ENCODE assay signal across 17 cellular contexts in the genomic region with DNA sequence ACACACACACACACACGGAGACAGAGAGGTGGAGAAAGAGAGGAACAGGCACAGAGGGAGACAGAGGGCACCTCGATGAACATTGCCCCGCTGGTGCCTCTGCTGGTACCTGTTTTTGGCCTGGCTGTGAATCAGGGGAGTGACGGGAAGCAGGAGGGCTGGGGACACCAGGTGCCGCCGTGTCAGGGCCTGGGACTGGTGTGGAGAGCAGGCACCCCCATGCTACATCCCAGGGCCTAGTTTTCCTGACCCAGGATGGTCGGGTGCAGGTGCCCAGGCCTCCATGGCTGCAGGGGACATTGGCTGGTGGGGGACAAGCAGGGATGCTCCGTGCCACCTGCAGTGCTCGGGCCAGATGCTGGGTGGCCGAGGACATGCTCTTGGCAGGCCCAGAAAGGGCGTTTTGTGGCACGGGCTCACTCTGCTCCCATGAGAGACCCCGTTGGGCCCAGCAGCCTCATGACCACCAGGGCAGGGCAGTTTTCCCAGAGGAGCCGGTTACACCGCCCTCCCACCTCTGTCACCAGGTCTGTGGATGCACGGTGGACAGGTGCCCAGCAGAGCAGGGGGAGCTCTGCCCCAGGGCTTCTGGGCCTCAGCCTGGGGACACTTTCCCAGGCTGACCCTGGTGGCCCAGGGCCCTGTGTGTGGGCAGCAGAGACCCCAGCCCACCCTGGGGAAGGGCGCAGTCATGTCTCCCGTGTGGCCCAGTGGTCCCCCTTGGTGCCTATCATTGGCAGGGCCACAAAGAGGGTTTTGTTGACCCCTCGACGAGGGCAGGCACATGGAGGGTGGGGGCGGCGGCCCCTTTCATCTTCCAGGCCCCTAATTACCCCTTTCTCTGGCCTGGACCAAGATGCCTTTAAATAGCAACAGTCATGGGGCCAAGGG.
DNase-seq lines count a peak whose midpoint lies in the region; ATAC-seq, FAIRE-seq and TF ChIP-seq lines count a peak whose summit lies in the region.
"Had no signal": no experiment of that assay in that cellular context is flagged by ENCODE, and none has a peak within 500 bp of the region (broad histone marks: within the 10 kb centered on the region; RNA-seq: fewer than 3 reads in every experiment).

No MANE protein-coding gene starts in this region.

- no peaks in the 10 kb centered on the region for H3K9me2 ChIP-seq in SK-N-SH

- intact Hi-C loops in kidney (cut with DNase I), result no loop called here

- H3K9ac ChIP-seq in SK-N-SH (no peak overlapping the region), kidney (ENCODE audit: low read length in 2 of 2) (no peak overlapping the region)

- ATAC-seq in SK-N-SH treated with all-trans-retinoic acid at 6 μM for 48 hours, result no peak
- ATAC-seq: activated CD8-positive, alpha-beta T cell treated with anti-CD3 and anti-CD28 coated beads, Interleukin-2, amount 10 ng/mL, durations not matched to agents 7 days and 5 days; effector memory CD8-positive, alpha-beta T cell had no signal

- H3K27ac ChIP-seq in SK-N-SH (ENCODE audit: low read depth in 2 of 2, low read length in 1 of 2) (peak overlapping the region in 1 of 2 experiments; percentile 55; a peak in 1 of 4 replicates), kidney (ENCODE audit: low read depth in 2 of 2, low read length in 2 of 2) (no peak overlapping the region)
- H3K27ac ChIP-seq: 22Rv1 had no signal

- CTCF ChIA-PET in SK-N-SH (lab: Yijun Ruan, JAX), result no interaction called here

- no peaks in the 10 kb centered on the region for H3F3A ChIP-seq in SK-N-SH (replicated peaks; ENCODE audit: insufficient read depth)

- no peak overlapping the region for H3K4me2 ChIP-seq in SK-N-SH

- no peak overlapping the region for H2AFZ ChIP-seq in SK-N-SH (ENCODE audit: low read depth)

- no peaks in the 10 kb centered on the region for H3K27me3 ChIP-seq in SK-N-SH (ENCODE audit: insufficient read depth)
- H3K27me3 ChIP-seq: BE2C had no signal

- H3K4me3 ChIP-seq in SK-N-SH (ENCODE audit: low read depth in 2 of 2, low read length in 1 of 2) (no peak overlapping the region), kidney (ENCODE audit: low read length in 2 of 2) (no peak overlapping the region)

- H3K79me2 ChIP-seq in SK-N-SH (ENCODE audit: insufficient read depth), result no peaks in the 10 kb centered on the region

- H3K4me1 ChIP-seq in SK-N-SH (ENCODE audit: control insufficient read depth in 1 of 2, insufficient read depth in 2 of 2, low read depth in 1 of 2, low read length in 1 of 2) (peaks cover 0 to 34% of the 10 kb centered on the region in 2 experiments; a peak in 1 of 4 replicates), kidney (ENCODE audit: control insufficient read depth in 1 of 2, insufficient read depth in 1 of 2, low read depth in 1 of 2, low read length in 2 of 2) (no peaks in the 10 kb centered on the region)
- H3K4me1 ChIP-seq: BE2C had no signal

- POLR2A ChIA-PET in SK-N-SH (lab: Yijun Ruan, JAX), result no interaction called here

- 50% methylated on average over 10 of the region's 22 CpGs for WGBS in SK-N-SH (ENCODE audit: low lambda C conversion rate)

- DNase-seq in SK-N-SH (peak; percentile 28), HT-29 (ENCODE audit: low spot score) (peak; percentile 0), kidney (peak; percentile 61), erythroblast (lab: John Stamatoyannopoulos, UW) (no peak), frontal cortex (ENCODE audit: low spot score in 2 of 2) (no peak), middle frontal gyrus (ENCODE audit: extremely low spot score, low spot score) (no peak)
- DNase-seq in stimulated activated CD8-positive, alpha-beta memory T cell treated with anti-CD3 and anti-CD28 coated beads, Interleukin-4, amount 100 ng/mL, for 48 hours, result peak; percentile 12
- DNase-seq: activated CD8-positive, alpha-beta T cell treated with anti-CD3 and anti-CD28 coated beads, Interleukin-2, amount 10 ng/mL, durations not matched to agents 7 days and 5 days; amniotic stem cell; BE2C; effector memory CD8-positive, alpha-beta T cell; Karpas-422; NCI-H1092 treated with DMSO at 0.1 percent for 48 hours; NCI-H526; occipital lobe had no signal

- no peak for FAIRE-seq in kidney (lab: Jason Lieb, UNC)
- no peak for FAIRE-seq in frontal cortex (lab: Jason Lieb, UNC)

- TF ChIP-seq RAD21 in SK-N-SH (IDR thresholded peaks at IDR 0.05; ENCODE audit: low read length), result no peak

- no peak for TF ChIP-seq EP300 in SK-N-SH (IDR thresholded peaks at IDR 0.05; ENCODE audit: borderline replicate concordance in 1 of 2, low read depth in 1 of 2, low read length in 1 of 2)

- H3K36me3 ChIP-seq in SK-N-SH (replicated peaks in 1 of 2; ENCODE audit: control insufficient read depth in 1 of 2, insufficient read depth in 2 of 2, low read length in 1 of 2) (no peaks in the 10 kb centered on the region), kidney (ENCODE audit: control insufficient read depth in 1 of 2, insufficient read depth in 2 of 2, low read length in 2 of 2) (no peaks in the 10 kb centered on the region)
- H3K36me3 ChIP-seq: BE2C had no signal

- TF ChIP-seq CTCF in SK-N-SH (IDR thresholded peaks at IDR 0.05), result no peak
- TF ChIP-seq CTCF in kidney (IDR thresholded peaks at IDR 0.05; ENCODE audit: borderline replicate concordance, extremely low read depth, insufficient read depth), result no peak

- no peaks in the 10 kb centered on the region for H4K20me1 ChIP-seq in SK-N-SH (ENCODE audit: insufficient read depth)

- TF ChIP-seq POLR2A in erythroblast (IDR thresholded peaks at IDR 0.05; ENCODE audit: low read length), result no peak

- no peaks in the 10 kb centered on the region for H3K9me3 ChIP-seq in SK-N-SH
- H3K9me3 ChIP-seq in kidney (ENCODE audit: control insufficient read depth in 1 of 2, low read length in 2 of 2), result peaks cover 0 to 9% of the 10 kb centered on the region in 2 donors
- H3K9me3 ChIP-seq: BE2C had no signal

TF ChIP-seq in SK-N-SH, 30 proteins besides CTCF, POLR2A, EP300 and RAD21 (continues in another document):
- TF ChIP-seq, protein P1, sequence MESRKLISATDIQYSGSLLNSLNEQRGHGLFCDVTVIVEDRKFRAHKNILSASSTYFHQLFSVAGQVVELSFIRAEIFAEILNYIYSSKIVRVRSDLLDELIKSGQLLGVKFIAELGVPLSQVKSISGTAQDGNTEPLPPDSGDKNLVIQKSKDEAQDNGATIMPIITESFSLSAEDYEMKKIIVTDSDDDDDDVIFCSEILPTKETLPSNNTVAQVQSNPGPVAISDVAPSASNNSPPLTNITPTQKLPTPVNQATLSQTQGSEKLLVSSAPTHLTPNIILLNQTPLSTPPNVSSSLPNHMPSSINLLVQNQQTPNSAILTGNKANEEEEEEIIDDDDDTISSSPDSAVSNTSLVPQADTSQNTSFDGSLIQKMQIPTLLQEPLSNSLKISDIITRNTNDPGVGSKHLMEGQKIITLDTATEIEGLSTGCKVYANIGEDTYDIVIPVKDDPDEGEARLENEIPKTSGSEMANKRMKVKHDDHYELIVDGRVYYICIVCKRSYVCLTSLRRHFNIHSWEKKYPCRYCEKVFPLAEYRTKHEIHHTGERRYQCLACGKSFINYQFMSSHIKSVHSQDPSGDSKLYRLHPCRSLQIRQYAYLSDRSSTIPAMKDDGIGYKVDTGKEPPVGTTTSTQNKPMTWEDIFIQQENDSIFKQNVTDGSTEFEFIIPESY (IDR thresholded peaks at IDR 0.05; ENCODE audit: borderline replicate concordance, low read depth), result no peak
- TF ChIP-seq RCOR1 (IDR thresholded peaks at IDR 0.05; ENCODE audit: low read length), result no peak
- no peak for TF ChIP-seq SMC3 (IDR thresholded peaks at IDR 0.05; ENCODE audit: low read depth, low read length)
- TF ChIP-seq MEF2A (IDR thresholded peaks at IDR 0.05; ENCODE audit: borderline replicate concordance, low read depth), result no peak
- TF ChIP-seq FOSL2 (IDR thresholded peaks at IDR 0.05; ENCODE audit: borderline replicate concordance, low read depth), result no peak
- no peak for TF ChIP-seq GATA2 (CRISPR knock-in tag; IDR thresholded peaks at IDR 0.05)
- TF ChIP-seq CHD2 (IDR thresholded peaks at IDR 0.05; ENCODE audit: low read length, partially characterized antibody), result no peak
- no peak for TF ChIP-seq GABPA (IDR thresholded peaks at IDR 0.05; ENCODE audit: low read depth)
- no peak for TF ChIP-seq TAF1 (IDR thresholded peaks at IDR 0.05; ENCODE audit: borderline replicate concordance, low read depth, low read length)
- no peak for TF ChIP-seq TEAD4 (IDR thresholded peaks at IDR 0.05; ENCODE audit: borderline replicate concordance, insufficient read depth)
- no peak for TF ChIP-seq JUND (IDR thresholded peaks at IDR 0.05)
- no peak for TF ChIP-seq NFIC (IDR thresholded peaks at IDR 0.05; ENCODE audit: borderline replicate concordance)

TF ChIP-seq in SK-N-SH treated with all-trans-retinoic acid at 6 μM for 48 hours, 23 proteins besides CTCF, POLR2A, EP300 and RAD21:
- no peak for TF ChIP-seq ZFP3 (CRISPR knock-in tag; IDR thresholded peaks at IDR 0.05)

Comparison
In these comparisons a context has a peak if more than half of its experiments do, and no peak if none do; other contexts are left out.
1. DNase-seq: peak in SK-N-SH (single experiment), HT-29 (single experiment), kidney (single experiment) and stimulated activated CD8-positive, alpha-beta memory T cell treated with anti-CD3 and anti-CD28 coated beads, Interleukin-4, amount 100 ng/mL, for 48 hours (single experiment); none in erythroblast (0 of 2), frontal cortex (0 of 2) and middle frontal gyrus (single experiment).